Comparison of ENCODE assay signal across 20 cellular contexts in genomic region chr20:33585413-33585812, GRCh38.
"Had no signal": no experiment of that assay in that cellular context is flagged by ENCODE, and none has a peak within 500 bp of the region (broad histone marks: within the 10 kb centered on the region; RNA-seq: fewer than 3 reads in every experiment).

No MANE protein-coding gene starts in this region.

- H3K27me3 ChIP-seq: colonic mucosa, esophagus squamous epithelium, heart right ventricle, left lung, neutrophil, pancreas, right atrium auricular region, spleen, testis, tibial artery had no signal

- H3K36me3 ChIP-seq: colonic mucosa, esophagus squamous epithelium, heart right ventricle, left lung, neutrophil, pancreas, right atrium auricular region, spleen, tibial artery had no signal

- H3K27ac ChIP-seq: colonic mucosa, esophagus squamous epithelium, heart right ventricle, left lung, neutrophil, pancreas, right atrium auricular region, spleen, testis, tibial artery had no signal

- DNase-seq: colonic mucosa; effector memory CD4-positive, alpha-beta T cell; erythroblast; esophagus squamous epithelium; foreskin melanocyte; glutamatergic neuron; heart right ventricle; hippocampal formation; left cardiac atrium; left lung; naive B cell; pancreas; spleen; stimulated activated CD4-positive, alpha-beta T cell treated with anti-CD3 and anti-CD28 coated beads, Interleukin-4, amount 100 ng/mL, for 4 hours; stimulated activated naive CD8-positive, alpha-beta T cell treated with anti-CD3 and anti-CD28 coated beads, Interleukin-15, Interleukin-2, amounts not matched to agents 100 U/mL and 50 U/mL, for 24 hours; substantia nigra; testis; tibial artery had no signal

- H3K4me3 ChIP-seq: colonic mucosa, esophagus squamous epithelium, heart right ventricle, left lung, pancreas, right atrium auricular region, spleen, testis, tibial artery had no signal

- H3K4me1 ChIP-seq: colonic mucosa, left lung, pancreas, testis had no signal

- H3K9me3 ChIP-seq: colonic mucosa, esophagus squamous epithelium, heart right ventricle, left lung, neutrophil, pancreas, right atrium auricular region, spleen, testis, tibial artery had no signal
